In the genomic region with DNA sequence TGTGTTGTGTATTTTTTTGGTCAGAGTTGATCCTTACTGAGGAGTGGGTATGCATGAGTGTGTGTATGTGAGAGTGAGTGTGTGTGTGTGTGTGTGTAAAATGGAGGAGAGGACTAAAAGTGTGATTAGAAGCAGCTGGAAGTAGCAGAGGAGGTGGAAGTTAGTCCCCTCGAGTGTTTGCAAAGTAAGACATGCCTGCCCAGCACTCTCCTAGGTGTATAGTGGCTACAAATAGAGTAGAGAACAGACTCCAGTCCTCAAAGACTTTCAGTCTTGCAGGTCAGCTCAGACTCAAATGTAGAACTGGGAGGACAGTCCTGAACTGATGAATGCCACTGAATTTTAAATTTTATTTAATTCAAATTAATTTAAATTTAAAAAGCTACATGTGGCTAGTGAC, we compare ENCODE assay signal across 27 cellular contexts. TPM values are rescaled to one million over a fixed set of nuclear protein-coding genes. Genes with fewer than 3 reads are reported as not detected.
A peak's percentile ranks its signal among the peaks of the same experiment; 100 is the strongest.
DNase-seq lines count a peak whose midpoint lies in the region; ATAC-seq, FAIRE-seq and TF ChIP-seq lines count a peak whose summit lies in the region.
"Had no signal": no experiment of that assay in that cellular context is flagged by ENCODE, and none has a peak within 500 bp of the region (broad histone marks: within the 10 kb centered on the region; RNA-seq: fewer than 3 reads in every experiment).

No MANE protein-coding gene starts in this region.

- no peaks in the 10 kb centered on the region for H3K27me3 Mint-ChIP-seq in activated T-cell treated with anti-CD3 and anti-CD28 coated beads, Interleukin-2, amount 50 U/mL, for 72 hours (ENCODE audit: low read depth)
- no peaks in the 10 kb centered on the region for H3K27me3 Mint-ChIP-seq in activated CD8-positive, alpha-beta T cell treated with anti-CD3 and anti-CD28 coated beads, Interleukin-2, amount 10 ng/mL, durations not matched to agents 7 days and 5 days (ENCODE audit: low read depth)
- H3K27me3 Mint-ChIP-seq in naive thymus-derived CD4-positive, alpha-beta T cell, result no peaks in the 10 kb centered on the region
- H3K27me3 Mint-ChIP-seq: naive thymus-derived CD8-positive, alpha-beta T cell had no signal

- CTCF ChIA-PET in activated CD8-positive, alpha-beta T cell treated with anti-CD3 and anti-CD28 coated beads, Interleukin-2, amount 10 ng/mL, durations not matched to agents 7 days and 5 days (lab: Charles Lee), result interaction anchor here (0.7 to 7.2 kb wide), 30 partner anchors 10 to 334 kb away, joined by 3 to 84 read pairs (median 6); a partner anchor contains a TSS
- CTCF ChIA-PET in naive thymus-derived CD4-positive, alpha-beta T cell (lab: Charles Lee), result interaction anchor here (0.8 to 4.4 kb wide), 20 partner anchors 9 to 204 kb away, joined by 3 to 67 read pairs (median 4); a partner anchor contains a TSS

- FAIRE-seq in GM12891 (lab: Jason Lieb, UNC), result peak; percentile 82
- FAIRE-seq: HepG2, islet of Langerhans had no signal

- H3K4me1 ChIP-seq in naive thymus-derived CD4-positive, alpha-beta T cell (ENCODE audit: control insufficient read depth in 2 of 2, insufficient read depth in 2 of 2, low read length in 2 of 2), result peaks cover 18% of the 10 kb centered on the region in 2 donors
- H3K4me1 ChIP-seq: ascending aorta, left ventricle myocardium inferior, suprapubic skin had no signal

- POLR2A ChIA-PET in activated CD8-positive, alpha-beta T cell treated with anti-CD3 and anti-CD28 coated beads, Interleukin-2, amount 10 ng/mL, durations not matched to agents 7 days and 5 days (lab: Charles Lee), result interaction anchor here (0.8 to 3.8 kb wide), 6 partner anchors 8 to 55 kb away, joined by 3 to 19 read pairs (median 6); a partner anchor contains a TSS
- POLR2A ChIA-PET in naive thymus-derived CD4-positive, alpha-beta T cell (lab: Charles Lee), result interaction anchor here (0.6 to 3.3 kb wide), 13 partner anchors 8 to 190 kb away, joined by 3 to 33 read pairs (median 5); no protein-coding TSS in a partner anchor

- H3K27ac Mint-ChIP-seq in activated T-cell treated with anti-CD3 and anti-CD28 coated beads, Interleukin-2, amount 50 U/mL, for 72 hours, result peak overlapping the region; percentile 14
- peak overlapping the region; percentile 58 for H3K27ac Mint-ChIP-seq in activated CD8-positive, alpha-beta T cell treated with anti-CD3 and anti-CD28 coated beads, Interleukin-2, amount 10 ng/mL, durations not matched to agents 7 days and 5 days
- peak overlapping the region in 7 of 9 donors; percentile 5 to 66 (median 52) for H3K27ac Mint-ChIP-seq in naive thymus-derived CD4-positive, alpha-beta T cell

- intact Hi-C loops in naive thymus-derived CD4-positive, alpha-beta T cell (cut with micrococcal nuclease), result loop anchor here (1.0 to 2.0 kb wide), 4 partner anchors 23 to 150 kb away; no protein-coding TSS in a partner anchor

- no peak overlapping the region for H3K4me3 ChIP-seq in naive thymus-derived CD4-positive, alpha-beta T cell (ENCODE audit: low read length)
- H3K4me3 ChIP-seq: ascending aorta; BLaER1 treated with 17β-estradiol and CSF1 and Interleukin-3, amounts not matched to agents 10 nM and 100 nM; left ventricle myocardium inferior; SK-N-MC; skin epidermis; suprapubic skin had no signal

- no peak for TF ChIP-seq POLR2A in GM12891 (IDR thresholded peaks at IDR 0.05; ENCODE audit: low read depth, low read length)

- ATAC-seq in activated T-cell treated with anti-CD3 and anti-CD28 coated beads, Interleukin-2, amount 50 U/mL, for 72 hours (replicated peaks in 1 of 2), result no peak
- no peak for ATAC-seq in activated CD8-positive, alpha-beta T cell treated with anti-CD3 and anti-CD28 coated beads, Interleukin-2, amount 10 ng/mL, durations not matched to agents 7 days and 5 days
- no peak for ATAC-seq in naive thymus-derived CD4-positive, alpha-beta T cell
- ATAC-seq: activated CD4-positive, CD25-positive, alpha-beta regulatory T cell treated with anti-CD3 and anti-CD28 coated beads, Interleukin-2, amount 50 U/mL, for 24 hours; HepG2 had no signal

- H3K9me3 ChIP-seq in naive thymus-derived CD4-positive, alpha-beta T cell (ENCODE audit: control insufficient read depth in 2 of 3, low read length in 3 of 3), result no peaks in the 10 kb centered on the region
- H3K9me3 ChIP-seq: ascending aorta, left ventricle myocardium inferior, suprapubic skin had no signal

- no peaks in the 10 kb centered on the region for H3K27me3 ChIP-seq in naive thymus-derived CD4-positive, alpha-beta T cell (ENCODE audit: control insufficient read depth in 2 of 2, insufficient read depth in 2 of 2, low read length in 2 of 2)
- H3K27me3 ChIP-seq: ascending aorta; BLaER1 treated with 17β-estradiol and CSF1 and Interleukin-3, amounts not matched to agents 10 nM and 100 nM; suprapubic skin had no signal

- H3K27ac ChIP-seq in naive thymus-derived CD4-positive, alpha-beta T cell (ENCODE audit: low read depth, low read length), result no peak overlapping the region
- H3K27ac ChIP-seq: ascending aorta; BLaER1 treated with 17β-estradiol and CSF1 and Interleukin-3, amounts not matched to agents 10 nM and 100 nM; left ventricle myocardium inferior; RWPE1; SK-N-MC; skin epidermis; suprapubic skin had no signal

- peaks cover 4 to 28% (median 24%) of the 10 kb centered on the region in 3 experiments for H3K36me3 ChIP-seq in naive thymus-derived CD4-positive, alpha-beta T cell (ENCODE audit: control insufficient read depth in 2 of 3, insufficient read depth in 3 of 3, low read length in 3 of 3)
- H3K36me3 ChIP-seq: ascending aorta, left ventricle myocardium inferior, suprapubic skin had no signal

- peaks cover 65% of the 10 kb centered on the region for H3K4me1 Mint-ChIP-seq in activated T-cell treated with anti-CD3 and anti-CD28 coated beads, Interleukin-2, amount 50 U/mL, for 72 hours (ENCODE audit: low read depth)
- peaks cover 70% of the 10 kb centered on the region for H3K4me1 Mint-ChIP-seq in activated CD8-positive, alpha-beta T cell treated with anti-CD3 and anti-CD28 coated beads, Interleukin-2, amount 10 ng/mL, durations not matched to agents 7 days and 5 days (ENCODE audit: low read depth)
- H3K4me1 Mint-ChIP-seq in naive thymus-derived CD4-positive, alpha-beta T cell, result peaks cover 28 to 84% (median 68%) of the 10 kb centered on the region in 7 donors

- DNase-seq in activated T-cell treated with anti-CD3 and anti-CD28 coated beads, Interleukin-2, amount 50 U/mL, for 72 hours, result no peak
- DNase-seq in activated T-cell treated with anti-CD3 and anti-CD28 coated beads, Interleukin-2, amount 50 U/mL, for 48 hours, result no peak
- DNase-seq in GM12891 (ENCODE audit: insufficient read length, low spot score), result no peak
- no peak for DNase-seq in activated CD8-positive, alpha-beta T cell treated with anti-CD3 and anti-CD28 coated beads, Interleukin-2, amount 10 ng/mL, durations not matched to agents 7 days and 5 days
- DNase-seq in naive thymus-derived CD4-positive, alpha-beta T cell, result no peak
- DNase-seq in stimulated activated CD4-positive, alpha-beta T cell treated with anti-CD3 and anti-CD28 coated beads, Interleukin-1b, Interleukin-23, amount 100 ng/mL, for 48 hours, result no peak
- no peak for DNase-seq in A172 (ENCODE audit: low spot score)
- DNase-seq: activated gamma-delta T cell treated with Interleukin-2 at 50 U/mL for 16 hours, caudate nucleus, left ventricle myocardium inferior, NCI-H1092, NCI-H1930 had no signal

- H3K4me3 Mint-ChIP-seq in activated T-cell treated with anti-CD3 and anti-CD28 coated beads, Interleukin-2, amount 50 U/mL, for 72 hours, result no peak overlapping the region
- H3K4me3 Mint-ChIP-seq in activated CD8-positive, alpha-beta T cell treated with anti-CD3 and anti-CD28 coated beads, Interleukin-2, amount 10 ng/mL, durations not matched to agents 7 days and 5 days, result no peak overlapping the region
- H3K4me3 Mint-ChIP-seq in naive thymus-derived CD4-positive, alpha-beta T cell, result peak overlapping the region in 1 of 10 donors; percentile 2
- H3K4me3 Mint-ChIP-seq: naive thymus-derived CD8-positive, alpha-beta T cell had no signal

- H3K9me3 Mint-ChIP-seq in activated T-cell treated with anti-CD3 and anti-CD28 coated beads, Interleukin-2, amount 50 U/mL, for 72 hours, result peaks cover 4 to 6% of the 10 kb centered on the region in 2 donors
- H3K9me3 Mint-ChIP-seq in activated CD8-positive, alpha-beta T cell treated with anti-CD3 and anti-CD28 coated beads, Interleukin-2, amount 10 ng/mL, durations not matched to agents 7 days and 5 days (ENCODE audit: insufficient read depth), result peaks cover 5% of the 10 kb centered on the region
- peaks cover 0 to 7% (median 0%) of the 10 kb centered on the region in 11 donors for H3K9me3 Mint-ChIP-seq in naive thymus-derived CD4-positive, alpha-beta T cell

- H3K36me3 Mint-ChIP-seq in activated T-cell treated with anti-CD3 and anti-CD28 coated beads, Interleukin-2, amount 50 U/mL, for 72 hours (ENCODE audit: insufficient read depth in 2 of 2), result peaks cover 28 to 61% of the 10 kb centered on the region in 2 donors
- peaks cover 76% of the 10 kb centered on the region for H3K36me3 Mint-ChIP-seq in activated CD8-positive, alpha-beta T cell treated with anti-CD3 and anti-CD28 coated beads, Interleukin-2, amount 10 ng/mL, durations not matched to agents 7 days and 5 days (ENCODE audit: low read depth)
- H3K36me3 Mint-ChIP-seq in naive thymus-derived CD4-positive, alpha-beta T cell, result peaks cover 12 to 75% (median 54%) of the 10 kb centered on the region in 5 donors

TF ChIP-seq in GM12891, 5 proteins besides CTCF, POLR2A, EP300 and RAD21 (continues in another document):
- TF ChIP-seq TAF1 (IDR thresholded peaks at IDR 0.05; ENCODE audit: low read depth, low read length), result no peak
- TF ChIP-seq POLR2AphosphoS5 (IDR thresholded peaks at IDR 0.05; ENCODE audit: low read depth, low read length), result no peak
- TF ChIP-seq POU2F2 (IDR thresholded peaks at IDR 0.05; ENCODE audit: low read depth, low read length), result no peak
- no peak for TF ChIP-seq PAX5 (IDR thresholded peaks at IDR 0.05; ENCODE audit: insufficient read depth, low read length, severe bottlenecking)

RNA-seq across cellular contexts. Expression of a gene that starts 28.5 kb away (rescaled TPM):
- 100 to 1,000 TPM in 1 of 2 donors, 10 to 100 TPM in 1; 81.4 to 134 TPM for total RNA-seq in activated T-cell treated with anti-CD3 and anti-CD28 coated beads, Interleukin-2, amount 50 U/mL, for 72 hours
- 102 TPM for polyA plus RNA-seq in GM12891 (2012; ENCODE audit: low read depth, missing spikeins)
- total RNA-seq in activated CD8-positive, alpha-beta T cell treated with anti-CD3 and anti-CD28 coated beads, Interleukin-2, amount 10 ng/mL, durations not matched to agents 7 days and 5 days, result 10 to 100 TPM; 48.5 to 50.1 TPM
- total RNA-seq in naive thymus-derived CD4-positive, alpha-beta T cell, result 10 to 100 TPM; 18.3 to 90.3 (median 31.9) TPM
- 10 to 100 TPM; 14.6 to 17.4 TPM for polyA plus RNA-seq in naive thymus-derived CD4-positive, alpha-beta T cell
- total RNA-seq in A172 (2014; rRNA removed; shearing (Covaris generic)), result 0.07 and 1.1 TPM in 2 replicates
- total RNA-seq: ascending aorta, Daoy, fibroblast of lung, HepG2, left ventricle myocardium inferior, osteocyte, renal cortical epithelial cell, suprapubic skin had no signal
- polyA plus RNA-seq: fibroblast of lung, HepG2 had no signal

RNA-seq across cellular contexts. Expression of a gene that starts 39.0 kb away (rescaled TPM):
- total RNA-seq in activated T-cell treated with anti-CD3 and anti-CD28 coated beads, Interleukin-2, amount 50 U/mL, for 72 hours, result 10 to 100 TPM; 10.2 to 16.0 TPM
- polyA plus RNA-seq in GM12891 (2012; ENCODE audit: low read depth, missing spikeins), result 14.9 TPM
- total RNA-seq in activated CD8-positive, alpha-beta T cell treated with anti-CD3 and anti-CD28 coated beads, Interleukin-2, amount 10 ng/mL, durations not matched to agents 7 days and 5 days, result 10 to 100 TPM; 14.0 to 15.4 TPM
- total RNA-seq in naive thymus-derived CD4-positive, alpha-beta T cell, result 10 to 100 TPM; 25.1 to 40.7 (median 32.3) TPM
- polyA plus RNA-seq in naive thymus-derived CD4-positive, alpha-beta T cell, result 10 to 100 TPM in 1 of 2 donors, 1 to 10 TPM in 1; 7.4 to 11.3 TPM
- total RNA-seq in A172 (2014; rRNA removed; shearing (Covaris generic)), result not detected in 2 replicates
- total RNA-seq: Daoy, dermis microvascular lymphatic vessel endothelial cell, fibroblast of lung, HepG2, osteocyte, renal cortical epithelial cell had no signal
- polyA plus RNA-seq: fibroblast of lung, HepG2 had no signal

Comparison
In these comparisons a context has a peak if more than half of its experiments do, and no peak if none do; other contexts are left out.
1. RNA of a gene that starts 39.0 kb away (total RNA-seq): 25.1 to 40.7 TPM in naive thymus-derived CD4-positive, alpha-beta T cell, 10.2 to 16.0 TPM in activated T-cell treated with anti-CD3 and anti-CD28 coated beads, Interleukin-2, amount 50 U/mL, for 72 hours and 14.0 to 15.4 TPM in activated CD8-positive, alpha-beta T cell treated with anti-CD3 and anti-CD28 coated beads, Interleukin-2, amount 10 ng/mL, durations not matched to agents 7 days and 5 days; not detected in A172; every median in the first group is over 10 times any median in the second.
2. Peak in every context shown above with its lines, with median percentiles within 50 percentile points of each other: H3K27ac Mint-ChIP-seq.